Comparison of ENCODE assay signal across 2 cellular contexts in the genomic region with DNA sequence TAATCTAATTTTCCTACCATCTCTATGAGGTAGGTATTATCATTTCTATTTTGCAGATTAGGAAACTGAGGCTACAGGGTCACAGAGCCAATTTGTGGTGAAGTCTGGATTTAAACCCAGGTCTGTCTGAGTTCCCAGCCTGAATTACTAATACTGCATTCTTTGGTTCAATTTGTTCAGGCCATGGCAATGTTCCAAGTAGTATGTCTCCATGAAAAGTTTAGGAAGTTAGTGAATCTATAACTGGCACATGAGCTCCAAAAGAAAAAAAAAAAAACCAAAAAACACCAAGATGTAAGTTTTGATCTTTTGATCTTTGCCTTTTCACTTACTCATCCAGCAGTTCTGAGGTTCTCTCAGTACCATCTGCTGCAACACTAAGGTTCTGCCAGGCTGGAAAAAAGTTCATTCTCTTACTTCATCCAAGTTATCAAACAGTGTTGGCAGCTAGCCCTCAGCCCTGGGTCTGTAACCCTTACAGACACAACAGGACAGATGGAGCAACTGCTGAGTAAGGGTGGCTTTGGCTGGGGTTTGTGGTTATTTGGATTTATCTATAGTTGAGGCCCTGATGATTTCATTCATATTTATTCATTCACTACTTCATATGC.
TF ChIP-seq lines count a peak whose summit lies in the region.

No MANE protein-coding gene starts in this region.

TF ChIP-seq in GM12878, 131 proteins besides CTCF, POLR2A, EP300 and RAD21:
- TF ChIP-seq RB1 (IDR thresholded peaks at IDR 0.05; ENCODE audit: borderline replicate concordance) (no peak), ZNF384 (IDR thresholded peaks at IDR 0.05; ENCODE audit: borderline replicate concordance, low read depth, low read length) (no peak), IKZF2 (IDR thresholded peaks at IDR 0.05) (no peak), NBN (IDR thresholded peaks at IDR 0.05) (no peak), ZNF592 (IDR thresholded peaks at IDR 0.05) (no peak), HSF1 (IDR thresholded peaks at IDR 0.05; ENCODE audit: low read depth, low read length) (no peak), MTA2 (IDR thresholded peaks at IDR 0.05; ENCODE audit: low read depth) (no peak), JUND (IDR thresholded peaks at IDR 0.05; ENCODE audit: low read depth, low read length) (no peak), IRF3 (IDR thresholded peaks at IDR 0.05) (no peak), BHLHE40 (IDR thresholded peaks at IDR 0.05; ENCODE audit: borderline replicate concordance in 1 of 2, low read depth in 2 of 2, low read length in 1 of 2) (no peak)
- TF ChIP-seq, protein P1, sequence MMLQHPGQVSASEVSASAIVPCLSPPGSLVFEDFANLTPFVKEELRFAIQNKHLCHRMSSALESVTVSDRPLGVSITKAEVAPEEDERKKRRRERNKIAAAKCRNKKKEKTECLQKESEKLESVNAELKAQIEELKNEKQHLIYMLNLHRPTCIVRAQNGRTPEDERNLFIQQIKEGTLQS (IDR thresholded peaks at IDR 0.05; ENCODE audit: borderline replicate concordance, extremely low read depth, low read depth, low read length), result no peak

TF ChIP-seq in GM12891, 5 proteins besides CTCF, POLR2A, EP300 and RAD21:
- no peak for TF ChIP-seq PAX5 (IDR thresholded peaks at IDR 0.05; ENCODE audit: insufficient read depth, low read length, severe bottlenecking)
- no peak for TF ChIP-seq SPI1 (IDR thresholded peaks at IDR 0.05; ENCODE audit: low read depth, low read length)
- no peak for TF ChIP-seq TAF1 (IDR thresholded peaks at IDR 0.05; ENCODE audit: low read depth, low read length)
- TF ChIP-seq POLR2AphosphoS5 (IDR thresholded peaks at IDR 0.05; ENCODE audit: low read depth, low read length), result no peak
- TF ChIP-seq POU2F2 (IDR thresholded peaks at IDR 0.05; ENCODE audit: low read depth, low read length), result no peak
TF ChIP-seq in GM12891: peak in this region for 0.
